8 cellular contexts compared by ENCODE assay signal in the genomic region with DNA sequence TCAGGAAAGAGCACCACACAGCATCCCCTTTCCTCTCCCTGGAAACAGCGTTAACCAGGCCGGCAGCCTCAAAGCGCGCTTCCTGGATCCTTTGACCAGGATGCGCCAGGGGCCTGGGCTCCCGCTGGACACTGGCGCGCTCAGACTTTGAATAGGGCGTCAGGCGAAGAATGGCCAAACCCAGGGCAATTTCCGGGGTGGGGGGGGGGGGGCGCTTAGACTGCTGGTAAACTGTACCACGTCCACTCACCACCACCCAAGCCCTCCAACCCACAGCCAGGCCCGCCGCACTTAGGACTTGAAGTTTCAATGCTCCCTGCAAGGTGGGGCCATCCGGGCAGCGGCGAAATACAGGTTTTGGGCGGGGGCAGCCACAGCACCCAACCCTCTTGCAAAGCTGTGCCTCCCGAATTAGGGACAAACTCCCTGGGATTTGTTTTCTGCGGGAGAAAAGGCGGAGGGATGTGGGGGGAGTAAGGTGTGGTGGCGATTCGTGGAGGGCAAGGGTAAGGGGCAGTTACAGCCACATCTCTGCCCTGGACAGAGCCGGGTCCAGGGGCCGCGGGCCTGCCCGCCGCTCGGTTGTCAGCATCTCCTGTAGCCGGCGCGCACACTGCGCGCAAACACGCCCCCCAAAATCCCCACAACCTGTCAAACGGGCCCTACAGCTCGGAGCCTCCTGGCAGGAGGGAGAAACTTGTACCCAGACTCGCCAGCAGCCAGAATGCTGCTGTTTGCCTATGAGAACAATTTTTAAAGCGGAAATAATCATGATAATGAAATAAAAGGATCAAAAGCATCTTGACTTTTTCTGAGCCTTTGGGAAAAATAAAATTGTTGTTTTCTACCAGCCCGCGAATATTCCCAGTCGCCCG. TPM values are rescaled to one million over a fixed set of nuclear protein-coding genes. Genes with fewer than 3 reads are reported as not detected.
DNase-seq lines count a peak whose midpoint lies in the region; ATAC-seq and TF ChIP-seq lines count a peak whose summit lies in the region.

No MANE protein-coding gene starts in this region.

- DNase-seq in AG09309 (ENCODE audit: low read depth), result no peak
- DNase-seq in HFFc6, result no peak
- DNase-seq in cardiac fibroblast (ENCODE audit: low read depth in 2 of 2), result no peak
- DNase-seq in naive thymus-derived CD8-positive, alpha-beta T cell, result peak in 1 of 10 donors; percentile 3
- DNase-seq in RKO (ENCODE audit: low spot score), result no peak
- no peak for DNase-seq in stimulated activated CD4-positive, alpha-beta T cell treated with anti-CD3 and anti-CD28 coated beads, Interleukin-2, amount 100 ng/mL, for 48 hours

- no peak for ATAC-seq in naive thymus-derived CD8-positive, alpha-beta T cell
- ATAC-seq in GM18858 (IDR thresholded peaks at IDR 0.05; ENCODE audit: unreplicated experiment) (no peak), esophagus mucosa (no peak)

- H3K27ac Mint-ChIP-seq in HFFc6, result no peak overlapping the region
- H3K27ac Mint-ChIP-seq in naive thymus-derived CD8-positive, alpha-beta T cell, result no peak overlapping the region

- POLR2A ChIA-PET in naive thymus-derived CD8-positive, alpha-beta T cell (lab: Charles Lee), result no interaction called here

- no peaks in the 10 kb centered on the region for H3K9me3 Mint-ChIP-seq in HFFc6
- H3K9me3 Mint-ChIP-seq in naive thymus-derived CD8-positive, alpha-beta T cell, result peaks cover 0 to 7% (median 0%) of the 10 kb centered on the region in 9 donors

- no peak for TF ChIP-seq CTCF in AG09309 (IDR thresholded peaks at IDR 0.05; ENCODE audit: control insufficient read depth, insufficient read depth, low read depth, low read length, missing control alignments)
- no peak for TF ChIP-seq CTCF in HFFc6 (IDR thresholded peaks at IDR 0.05)
- TF ChIP-seq CTCF in cardiac fibroblast (IDR thresholded peaks at IDR 0.05; ENCODE audit: low read depth, low read length), result no peak

- H3K4me3 Mint-ChIP-seq in HFFc6, result peak overlapping the region; percentile 60
- H3K4me3 Mint-ChIP-seq in naive thymus-derived CD8-positive, alpha-beta T cell, result peak overlapping the region; percentile 36 to 90 (median 63)

- H3K4me3 ChIP-seq in AG09309 (ENCODE audit: control insufficient read depth, low read depth, low read length), result peak overlapping the region; percentile 46
- H3K4me3 ChIP-seq in cardiac fibroblast (replicated peaks in 1 of 2; ENCODE audit: low read depth in 2 of 2, low read length in 2 of 2), result peak overlapping the region; percentile 47 to 48

- H3K4me1 Mint-ChIP-seq in HFFc6 (ENCODE audit: low read depth), result peaks cover 6% of the 10 kb centered on the region; the same call in 1 of the 2 replicates
- peaks cover 6 to 11% (median 9%) of the 10 kb centered on the region in 4 donors for H3K4me1 Mint-ChIP-seq in naive thymus-derived CD8-positive, alpha-beta T cell

- no peaks in the 10 kb centered on the region for H3K36me3 Mint-ChIP-seq in HFFc6 (ENCODE audit: low read depth)
- H3K36me3 Mint-ChIP-seq in naive thymus-derived CD8-positive, alpha-beta T cell, result peaks cover 0 to 4% (median 2%) of the 10 kb centered on the region in 3 donors

- H3K27me3 Mint-ChIP-seq in HFFc6 (ENCODE audit: insufficient read depth), result peaks cover 8% of the 10 kb centered on the region
- H3K27me3 Mint-ChIP-seq in naive thymus-derived CD8-positive, alpha-beta T cell, result peaks cover 27 to 70% (median 41%) of the 10 kb centered on the region in 5 donors

RNA-seq across cellular contexts. Expression of a gene that starts 1.0 kb away (rescaled TPM):
- under 1 TPM in 2 of 6 experiments, not detected in 4; 0.07 to 0.17 TPM for total RNA-seq in HFFc6 (2021; fragmentation: NEBNext Ultra II Directional; extraction: Animal tissue kit (Norgen Biotek cat#: 25700))
- not detected for total RNA-seq in naive thymus-derived CD8-positive, alpha-beta T cell
- polyA plus RNA-seq in naive thymus-derived CD8-positive, alpha-beta T cell, result under 1 TPM in 1 of 3 donors, not detected in 2; 0.10 TPM
- 0.80 TPM for total RNA-seq in esophagus mucosa

RNA-seq across cellular contexts. Expression of a gene that starts 50.3 kb away (rescaled TPM):
- not detected for total RNA-seq in HFFc6 (2021; fragmentation: NEBNext Ultra II Directional; extraction: Animal tissue kit (Norgen Biotek cat#: 25700))
- not detected for total RNA-seq in naive thymus-derived CD8-positive, alpha-beta T cell
- not detected for polyA plus RNA-seq in naive thymus-derived CD8-positive, alpha-beta T cell
- 0.12 TPM for total RNA-seq in esophagus mucosa
